In genomic region chr14:55071870-55072640, GRCh38 we compare ENCODE assay signal across 8 cellular contexts. TPM values are rescaled to one million over a fixed set of nuclear protein-coding genes. Genes with fewer than 3 reads are reported as not detected.
DNase-seq lines count a peak whose midpoint lies in the region; ATAC-seq and TF ChIP-seq lines count a peak whose summit lies in the region.

No MANE protein-coding gene starts in this region.

- H3K4me3 ChIP-seq in SJSA1 (no peak overlapping the region), mucosa of descending colon (no peak overlapping the region), vagina (no peak overlapping the region)

- TF ChIP-seq POLR2A in vagina (IDR thresholded peaks at IDR 0.05): no peak

- no peaks in the 10 kb centered on the region for H3K27me3 Mint-ChIP-seq in activated naive CD4-positive, alpha-beta T cell treated with anti-CD3 and anti-CD28 coated beads for 36 hours (ENCODE audit: low read depth)
- no peaks in the 10 kb centered on the region for H3K27me3 Mint-ChIP-seq in activated naive CD4-positive, alpha-beta T cell treated with anti-CD3 and anti-CD28 coated beads, Interleukin-2, amount 10 ng/mL, durations not matched to agents 7 days and 5 days
- H3K27me3 Mint-ChIP-seq in dendritic cell treated with granulocyte-macrophage colony-stimulating factor and Interleukin-4, amounts not matched to agents 40 ng/mL and 50 ng/mL, for 4 days: no peaks in the 10 kb centered on the region

- H3K27ac ChIP-seq in SJSA1 (peak overlapping the region; percentile 40), vagina (peak overlapping the region; percentile 11)

- TF ChIP-seq CTCF in mucosa of descending colon (IDR thresholded peaks at IDR 0.05): no peak
- TF ChIP-seq CTCF in vagina (IDR thresholded peaks at IDR 0.05): no peak

- CTCF ChIA-PET in activated naive CD4-positive, alpha-beta T cell treated with anti-CD3 and anti-CD28 coated beads for 36 hours (lab: Charles Lee): interaction anchor here (0.7 to 3.3 kb wide), 7 partner anchors 13 to 450 kb away, joined by 3 to 13 read pairs (median 3); partner anchors contain the start of gene MAPK1IP1L
- CTCF ChIA-PET in activated naive CD4-positive, alpha-beta T cell treated with anti-CD3 and anti-CD28 coated beads, Interleukin-2, amount 10 ng/mL, durations not matched to agents 7 days and 5 days (lab: Charles Lee): interaction anchor here (0.9 to 1.9 kb wide), 2 partner anchors 21 to 47 kb away, joined by 3 to 9 read pairs; partner anchors contain the start of gene MAPK1IP1L

- H3K4me3 Mint-ChIP-seq in activated naive CD4-positive, alpha-beta T cell treated with anti-CD3 and anti-CD28 coated beads for 36 hours: peak overlapping the region; percentile 51
- H3K4me3 Mint-ChIP-seq in activated naive CD4-positive, alpha-beta T cell treated with anti-CD3 and anti-CD28 coated beads, Interleukin-2, amount 10 ng/mL, durations not matched to agents 7 days and 5 days: no peak overlapping the region
- no peak overlapping the region for H3K4me3 Mint-ChIP-seq in dendritic cell treated with granulocyte-macrophage colony-stimulating factor and Interleukin-4, amounts not matched to agents 40 ng/mL and 50 ng/mL, for 4 days

- peak; percentile 72 for DNase-seq in activated naive CD4-positive, alpha-beta T cell treated with anti-CD3 and anti-CD28 coated beads for 36 hours
- DNase-seq in activated naive CD4-positive, alpha-beta T cell treated with anti-CD3 and anti-CD28 coated beads, Interleukin-2, amount 10 ng/mL, durations not matched to agents 7 days and 5 days: no peak
- DNase-seq in SJSA1 (ENCODE audit: low read depth in 1 of 2, low spot score in 2 of 2) (peak in 1 of 2 experiments; percentile 50), mucosa of descending colon (no peak), vagina (ENCODE audit: extremely low spot score in 2 of 2) (no peak), NCI-H446 treated with DMSO at 0.1 percent for 48 hours (lab: John Stamatoyannopoulos, UW) (no peak)

- H3K9me3 ChIP-seq in SJSA1 (replicated peaks) (no peaks in the 10 kb centered on the region), mucosa of descending colon (no peaks in the 10 kb centered on the region), vagina (no peaks in the 10 kb centered on the region)

- H3K27me3 ChIP-seq in SJSA1 (replicated peaks) (no peaks in the 10 kb centered on the region), vagina (no peaks in the 10 kb centered on the region)

- H3K36me3 ChIP-seq in SJSA1 (peaks cover 8% of the 10 kb centered on the region), mucosa of descending colon (ENCODE audit: low read depth) (no peaks in the 10 kb centered on the region), vagina (no peaks in the 10 kb centered on the region)

- H3K9me3 Mint-ChIP-seq in activated naive CD4-positive, alpha-beta T cell treated with anti-CD3 and anti-CD28 coated beads for 36 hours: no peaks in the 10 kb centered on the region
- H3K9me3 Mint-ChIP-seq in activated naive CD4-positive, alpha-beta T cell treated with anti-CD3 and anti-CD28 coated beads, Interleukin-2, amount 10 ng/mL, durations not matched to agents 7 days and 5 days: no peaks in the 10 kb centered on the region
- H3K9me3 Mint-ChIP-seq in dendritic cell treated with granulocyte-macrophage colony-stimulating factor and Interleukin-4, amounts not matched to agents 40 ng/mL and 50 ng/mL, for 4 days: no peaks in the 10 kb centered on the region

- peak overlapping the region; percentile 88 for H3K27ac Mint-ChIP-seq in activated naive CD4-positive, alpha-beta T cell treated with anti-CD3 and anti-CD28 coated beads for 36 hours
- H3K27ac Mint-ChIP-seq in activated naive CD4-positive, alpha-beta T cell treated with anti-CD3 and anti-CD28 coated beads, Interleukin-2, amount 10 ng/mL, durations not matched to agents 7 days and 5 days: no peak overlapping the region
- peak overlapping the region; percentile 39 for H3K27ac Mint-ChIP-seq in dendritic cell treated with granulocyte-macrophage colony-stimulating factor and Interleukin-4, amounts not matched to agents 40 ng/mL and 50 ng/mL, for 4 days

- ATAC-seq in HG02798 (IDR thresholded peaks at IDR 0.05; ENCODE audit: poor library complexity, unreplicated experiment) (peak; percentile 40), mucosa of descending colon (peak; percentile 43)

- H3K36me3 Mint-ChIP-seq in activated naive CD4-positive, alpha-beta T cell treated with anti-CD3 and anti-CD28 coated beads for 36 hours (ENCODE audit: low read depth): peaks cover 12% of the 10 kb centered on the region
- H3K36me3 Mint-ChIP-seq in activated naive CD4-positive, alpha-beta T cell treated with anti-CD3 and anti-CD28 coated beads, Interleukin-2, amount 10 ng/mL, durations not matched to agents 7 days and 5 days: peaks cover 9% of the 10 kb centered on the region
- H3K36me3 Mint-ChIP-seq in dendritic cell treated with granulocyte-macrophage colony-stimulating factor and Interleukin-4, amounts not matched to agents 40 ng/mL and 50 ng/mL, for 4 days (ENCODE audit: low read depth): peaks cover 9% of the 10 kb centered on the region

- H3K4me1 ChIP-seq in SJSA1 (replicated peaks) (peaks cover 27% of the 10 kb centered on the region), mucosa of descending colon (ENCODE audit: low read depth) (peaks cover 2% of the 10 kb centered on the region), vagina (peaks cover 20% of the 10 kb centered on the region)

- peaks cover 31% of the 10 kb centered on the region for H3K4me1 Mint-ChIP-seq in activated naive CD4-positive, alpha-beta T cell treated with anti-CD3 and anti-CD28 coated beads for 36 hours (ENCODE audit: low read depth)
- H3K4me1 Mint-ChIP-seq in activated naive CD4-positive, alpha-beta T cell treated with anti-CD3 and anti-CD28 coated beads, Interleukin-2, amount 10 ng/mL, durations not matched to agents 7 days and 5 days: peaks cover 28% of the 10 kb centered on the region
- peaks cover 30% of the 10 kb centered on the region for H3K4me1 Mint-ChIP-seq in dendritic cell treated with granulocyte-macrophage colony-stimulating factor and Interleukin-4, amounts not matched to agents 40 ng/mL and 50 ng/mL, for 4 days (ENCODE audit: low read depth)

- intact Hi-C loops in activated naive CD4-positive, alpha-beta T cell treated with anti-CD3 and anti-CD28 coated beads for 36 hours (cut with micrococcal nuclease): loop anchor here (1.0 to 5.0 kb wide), 6 partner anchors 21 to 302 kb away; partner anchors contain the start of genes MAPK1IP1L, SOCS4 and WDHD1
- intact Hi-C loops in dendritic cell treated with granulocyte-macrophage colony-stimulating factor and Interleukin-4, amounts not matched to agents 40 ng/mL and 50 ng/mL, for 4 days (cut with micrococcal nuclease): no loop called here
- intact Hi-C loops in mucosa of descending colon (cut with DNase I, micrococcal nuclease): no loop called here
- intact Hi-C loops in vagina (cut with DNase I): no loop called here

RNA-seq across cellular contexts. Expression of gene MAPK1IP1L, which starts 20.6 kb away (rescaled TPM):
- 10 to 100 TPM; 78.2 to 83.4 TPM for total RNA-seq in activated naive CD4-positive, alpha-beta T cell treated with anti-CD3 and anti-CD28 coated beads for 36 hours
- 20.4 and 74.8 TPM in 2 replicates for total RNA-seq in SJSA1 (2014; rRNA removed; shearing (Covaris generic))
- 10 to 100 TPM; 67.7 to 72.7 (median 69.7) TPM for total RNA-seq in mucosa of descending colon
- total RNA-seq in vagina: 39.3 TPM

RNA-seq across cellular contexts. Expression of gene SOCS4, which starts 45.0 kb away (rescaled TPM):
- total RNA-seq in activated naive CD4-positive, alpha-beta T cell treated with anti-CD3 and anti-CD28 coated beads for 36 hours: 10 to 100 TPM; 17.7 to 17.9 TPM
- 25.0 and 32.6 TPM in 2 replicates for total RNA-seq in SJSA1 (2014; rRNA removed; shearing (Covaris generic))
- total RNA-seq in mucosa of descending colon (10 to 100 TPM; 16.6 to 41.6 (median 23.5) TPM), vagina (10.6 TPM)

RNA-seq across cellular contexts. Expression of gene WDHD1, which starts 45.2 kb away (rescaled TPM):
- total RNA-seq in activated naive CD4-positive, alpha-beta T cell treated with anti-CD3 and anti-CD28 coated beads for 36 hours: 10 to 100 TPM; 61.1 to 62.9 TPM
- 21.2 and 23.7 TPM in 2 replicates for total RNA-seq in SJSA1 (2014; rRNA removed; shearing (Covaris generic))
- total RNA-seq in mucosa of descending colon (1 to 10 TPM; 2.6 to 6.5 (median 3.4) TPM), vagina (3.2 TPM)

RNA-seq across cellular contexts. Expression of gene LGALS3, which starts 57.0 kb away (rescaled TPM):
- total RNA-seq in activated naive CD4-positive, alpha-beta T cell treated with anti-CD3 and anti-CD28 coated beads for 36 hours: 1 to 10 TPM; 1.1 to 1.3 TPM
- total RNA-seq in SJSA1 (2014; rRNA removed; shearing (Covaris generic)): 179 and 310 TPM in 2 replicates
- total RNA-seq in mucosa of descending colon (1,000 to 10,000 TPM in 2 of 3 donors, 100 to 1,000 TPM in 1; 488 to 1,705 (median 1,380) TPM), vagina (417 TPM)
